8 cellular contexts compared by ENCODE assay signal in the genomic region with DNA sequence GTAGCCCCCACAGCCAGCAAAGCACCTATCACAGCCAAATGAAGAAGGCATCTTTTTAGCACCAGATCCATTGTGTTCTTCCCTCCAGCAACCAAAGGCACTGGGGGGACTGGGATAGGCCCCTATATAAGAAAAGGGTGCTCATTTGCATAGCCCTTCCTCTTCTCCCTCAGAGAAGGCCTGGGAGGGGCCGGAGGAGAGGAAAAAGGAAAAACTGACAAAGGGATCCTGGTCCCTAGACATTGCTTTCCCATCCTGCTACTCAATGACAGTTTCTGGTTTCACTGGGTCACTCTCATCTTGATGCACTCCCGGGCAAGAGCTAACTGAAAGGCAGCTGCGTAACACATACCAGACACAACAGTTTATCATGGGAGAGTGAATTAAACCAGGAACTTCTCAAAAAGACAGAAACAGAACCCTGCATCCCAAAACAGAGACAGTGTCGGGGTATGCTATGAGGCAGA. TPM values are rescaled to one million over a fixed set of nuclear protein-coding genes. Genes with fewer than 3 reads are reported as not detected.
DNase-seq lines count a peak whose midpoint lies in the region; ATAC-seq and TF ChIP-seq lines count a peak whose summit lies in the region.

A gene (minus strand): TSS at position 102 of the 467 bp plus-strand sequence. CDS start 31 bp downstream, at position 71.

- no peak within 1 kb of the TSS for H2BK15ac ChIP-seq in mesendoderm (replicated peaks; ENCODE audit: low read depth)

- H2AK5ac ChIP-seq in mesendoderm (ENCODE audit: low read length), result no peak within 1 kb of the TSS

- H2BK120ac ChIP-seq in mesendoderm (ENCODE audit: low read depth, low read length), result no peak within 1 kb of the TSS

- ATAC-seq in DND-41 (ENCODE audit: insufficient read depth, low read depth), result no peak
- no peak for ATAC-seq in GM18873 (IDR thresholded peaks at IDR 0.05; ENCODE audit: low FRiP score, unreplicated experiment)

- peaks cover 32% of the 10 kb centered on the region for H3K36me3 ChIP-seq in DND-41 (ENCODE audit: insufficient read depth, low read length)
- peaks cover 2% of the 10 kb centered on the region for H3K36me3 ChIP-seq in mesendoderm (ENCODE audit: control insufficient read depth, insufficient read depth, low read length)

- H2BK5ac ChIP-seq in mesendoderm (ENCODE audit: low read length), result peak within 1 kb of the TSS; percentile 76

- peak within 1 kb of the TSS; percentile 93 for H3K56ac ChIP-seq in mesendoderm (ENCODE audit: low read length)

- H3K18ac ChIP-seq in mesendoderm (ENCODE audit: low read length), result peak within 1 kb of the TSS; percentile 91

- H3K4me2 ChIP-seq in DND-41 (ENCODE audit: insufficient read depth, low read length) (peak within 1 kb of the TSS; percentile 85), mesendoderm (ENCODE audit: low read length) (peak within 1 kb of the TSS; percentile 93)

- H3K27ac ChIP-seq in DND-41 (ENCODE audit: low read length) (peak within 1 kb of the TSS; percentile 84), dorsolateral prefrontal cortex (peak within 1 kb of the TSS in 24 of 59 donors; percentile 18 to 84 (median 50)), mesendoderm (ENCODE audit: low read depth, low read length) (peak within 1 kb of the TSS; percentile 84)

- H3K4me3 ChIP-seq in DND-41 (ENCODE audit: low read depth in 1 of 2, low read length in 2 of 2) (peak within 1 kb of the TSS; percentile 86 to 88), dorsolateral prefrontal cortex (peak within 1 kb of the TSS; percentile 54 to 96 (median 78)), mesendoderm (ENCODE audit: low read length) (peak within 1 kb of the TSS; percentile 86)

- H3K9ac ChIP-seq in DND-41 (ENCODE audit: low read depth, low read length), result peak within 1 kb of the TSS; percentile 80
- H3K9ac ChIP-seq in mesendoderm (ENCODE audit: low read length), result peak within 1 kb of the TSS; percentile 92

- DNase-seq in DND-41 (no peak), NAMALWA (ENCODE audit: low spot score) (peak; percentile 47), dorsolateral prefrontal cortex (no peak), mesendoderm (peak; percentile 56), NCI-H1092 treated with DMSO at 0.1 percent for 48 hours (lab: John Stamatoyannopoulos, UW) (no peak), DMS 273 treated with DMSO at 0.1 percent for 48 hours (lab: John Stamatoyannopoulos, UW) (no peak)
- no peak for DNase-seq in stimulated activated naive CD4-positive, alpha-beta T cell (lab: John Stamatoyannopoulos, UW)

- H3K79me1 ChIP-seq in mesendoderm (ENCODE audit: low read length), result peaks cover 8% of the 10 kb centered on the region

- no peaks in the 10 kb centered on the region for H3K9me3 ChIP-seq in DND-41 (ENCODE audit: insufficient read depth, low read length, severe bottlenecking)

- no peaks in the 10 kb centered on the region for H4K20me1 ChIP-seq in DND-41 (ENCODE audit: insufficient read depth, low read length)

- no peak within 1 kb of the TSS for H3K23ac ChIP-seq in mesendoderm (ENCODE audit: low read length)

- intact Hi-C loops in dorsolateral prefrontal cortex (cut with DNase I), result no loop called here

- H2AFZ ChIP-seq in DND-41 (ENCODE audit: low read depth, low read length), result peak within 1 kb of the TSS; percentile 97

- TF ChIP-seq CTCF in DND-41 (IDR thresholded peaks at IDR 0.05; ENCODE audit: borderline replicate concordance, extremely low read depth, low read length, poor library complexity, severe bottlenecking), result no peak
- TF ChIP-seq CTCF in dorsolateral prefrontal cortex (IDR thresholded peaks at IDR 0.05 in 54 of 56, conservative IDR thresholded peaks at IDR 0.05 in 2 of 56; ENCODE audit: low read depth in 1 of 56, partially characterized antibody in 56 of 56), result no peak

- no peaks in the 10 kb centered on the region for H3K27me3 ChIP-seq in DND-41 (ENCODE audit: insufficient read depth, low read length, poor library complexity)
- H3K27me3 ChIP-seq in dorsolateral prefrontal cortex, result no peaks in the 10 kb centered on the region
- H3K27me3 ChIP-seq in mesendoderm (ENCODE audit: insufficient read depth, low read length, poor library complexity), result no peaks in the 10 kb centered on the region

- no peak within 1 kb of the TSS for H3K4ac ChIP-seq in mesendoderm (ENCODE audit: low read depth, low read length)

- H3K79me2 ChIP-seq in DND-41 (ENCODE audit: insufficient read depth, low read length) (peaks cover 34% of the 10 kb centered on the region), mesendoderm (ENCODE audit: control insufficient read depth, insufficient read depth, low read length) (peaks cover 15% of the 10 kb centered on the region)

- H3K4me1 ChIP-seq in DND-41 (ENCODE audit: insufficient read depth, low read length) (peaks cover 46% of the 10 kb centered on the region), mesendoderm (ENCODE audit: control insufficient read depth, low read depth, low read length) (peaks cover 16% of the 10 kb centered on the region)

- WGBS in mesendoderm (ENCODE audit: extremely low coverage, insufficient coverage, low lambda C conversion rate), result no CpG with 5 or more reads among the region's 4 CpGs

- H4K5ac ChIP-seq in mesendoderm (ENCODE audit: low read length), result no peak within 1 kb of the TSS

- no peak within 1 kb of the TSS for H4K8ac ChIP-seq in mesendoderm (ENCODE audit: low read depth, low read length)

RNA-seq across cellular contexts. Expression of the gene that starts here (rescaled TPM):
- 1 to 10 TPM in 5 of 120 experiments, under 1 TPM in 17, not detected in 98; 0.25 to 1.7 (median 0.76) TPM for total RNA-seq in dorsolateral prefrontal cortex
- polyA plus RNA-seq in mesendoderm (2013, experiment 1 of 2), result 24.6 TPM
- 23.0 TPM for polyA plus RNA-seq in mesendoderm (2013, experiment 2 of 2)

Comparison
In these comparisons a context has a peak if more than half of its experiments do, and no peak if none do; other contexts are left out.
1. DNase-seq: peak in NAMALWA (single experiment) and mesendoderm (single experiment); none in DND-41 (single experiment), dorsolateral prefrontal cortex (0 of 10), NCI-H1092 treated with DMSO at 0.1 percent for 48 hours (single experiment), stimulated activated naive CD4-positive, alpha-beta T cell (0 of 6) and DMS 273 treated with DMSO at 0.1 percent for 48 hours (single experiment).
2. Peak in every context shown above with its lines, with median percentiles within 50 percentile points of each other: H3K4me3 ChIP-seq.